Comparison of ENCODE assay signal across 7 cellular contexts in the genomic region with DNA sequence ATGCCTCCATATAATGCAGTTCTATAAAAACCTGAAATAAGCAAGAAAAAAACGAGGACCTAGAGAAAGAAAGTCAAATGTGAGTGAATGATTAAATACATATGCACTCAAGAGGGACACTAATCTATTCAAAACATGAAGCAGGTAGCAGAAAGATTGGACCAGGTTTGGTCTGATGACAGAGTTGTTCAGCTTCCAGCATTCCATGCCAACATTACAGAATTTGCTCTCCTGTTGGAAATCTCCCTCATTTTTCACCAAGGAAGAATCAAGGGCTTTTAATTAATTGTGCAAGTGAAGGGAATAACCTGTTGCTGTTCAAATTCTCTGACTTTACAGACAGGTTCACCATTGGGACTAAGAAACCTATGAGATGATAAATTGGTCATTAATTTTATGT.
"Had no signal": no experiment of that assay in that cellular context is flagged by ENCODE, and none has a peak within 500 bp of the region (broad histone marks: within the 10 kb centered on the region; RNA-seq: fewer than 3 reads in every experiment).

No MANE protein-coding gene starts in this region.

- H3K27me3 Mint-ChIP-seq: IgD-negative memory B cell had no signal

- H3K27ac Mint-ChIP-seq: IgD-negative memory B cell had no signal

- H3K4me3 Mint-ChIP-seq: IgD-negative memory B cell had no signal

- DNase-seq: IMR-90, KBM-7, KG1 had no signal

- H3K27ac ChIP-seq: HL-60, KMS-11 had no signal

- H3K4me3 ChIP-seq: K562 had no signal

- H3K4me1 Mint-ChIP-seq: IgD-negative memory B cell had no signal
